In the genomic region with DNA sequence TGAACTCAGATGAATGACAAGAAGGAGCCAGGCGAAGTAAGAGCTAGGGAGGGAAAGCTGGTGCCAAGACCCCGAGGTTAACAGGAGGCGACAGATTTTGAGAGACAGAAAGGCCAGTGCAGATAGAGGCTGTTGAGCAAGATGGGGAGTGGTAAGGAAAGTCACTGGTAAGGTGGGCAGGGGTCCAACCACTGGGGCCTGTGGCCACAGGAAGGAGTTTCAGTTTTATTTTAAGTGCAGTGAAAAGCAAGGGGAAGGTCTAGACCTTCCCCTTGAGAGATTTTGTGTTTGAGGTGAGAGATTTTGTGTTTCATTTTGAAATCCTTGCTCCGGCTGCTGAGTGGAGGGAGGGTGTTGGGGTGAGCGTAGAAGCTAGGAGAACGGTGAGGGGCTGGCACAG, we compare ENCODE assay signal across 19 cellular contexts. TPM values are rescaled to one million over a fixed set of nuclear protein-coding genes. Genes with fewer than 3 reads are reported as not detected.
DNase-seq lines count a peak whose midpoint lies in the region; ATAC-seq, FAIRE-seq and TF ChIP-seq lines count a peak whose summit lies in the region.
"Had no signal": no experiment of that assay in that cellular context is flagged by ENCODE, and none has a peak within 500 bp of the region (broad histone marks: within the 10 kb centered on the region; RNA-seq: fewer than 3 reads in every experiment).

No MANE protein-coding gene starts in this region.

- no peak for DNase-seq in natural killer cell treated with Interleukin-12 subunit alpha and Interleukin-12 subunit beta and Interleukin-15 and Interleukin-18, amount 100 ng/mL, for 72 hours (ENCODE audit: low spot score)
- DNase-seq in natural killer cell, result no peak
- no peak for DNase-seq in WTC11 (ENCODE audit: low spot score)
- no peak for DNase-seq in kidney
- no peak for DNase-seq in activated T-cell treated with anti-CD3 and anti-CD28 coated beads, Interleukin-2, amount 50 U/mL, for 24 hours
- DNase-seq in NCI-H510A (lab: John Stamatoyannopoulos, UW), result no peak
- DNase-seq in amniotic stem cell (lab: John Stamatoyannopoulos, UW), result no peak
- DNase-seq: 8988T; AML-193; C1 segment of cervical spinal cord; Calu3; CD4-positive, alpha-beta T cell; DMS 273 treated with DMSO at 0.1 percent for 48 hours; DMS79; HCEC 1CT had no signal

- no peaks in the 10 kb centered on the region for H3K9me3 Mint-ChIP-seq in natural killer cell treated with Interleukin-12 subunit alpha and Interleukin-12 subunit beta and Interleukin-15 and Interleukin-18, amount 100 ng/mL, for 72 hours
- no peaks in the 10 kb centered on the region for H3K9me3 Mint-ChIP-seq in natural killer cell
- no peaks in the 10 kb centered on the region for H3K9me3 Mint-ChIP-seq in WTC11
- H3K9me3 Mint-ChIP-seq in activated T-cell treated with anti-CD3 and anti-CD28 coated beads, Interleukin-2, amount 50 U/mL, for 24 hours, result no peaks in the 10 kb centered on the region
- H3K9me3 Mint-ChIP-seq: CD4-positive, alpha-beta T cell had no signal

- no peak for FAIRE-seq in kidney (lab: Jason Lieb, UNC)
- FAIRE-seq: G401.6, GM12892 had no signal

- intact Hi-C loops in natural killer cell (cut with micrococcal nuclease) (no loop called here), kidney (cut with DNase I) (no loop called here)

- peak overlapping the region in 1 of 2 donors; percentile 12 for H3K9ac ChIP-seq in kidney (ENCODE audit: low read length in 2 of 2)

- peaks cover 9 to 11% of the 10 kb centered on the region in 2 donors for H3K4me1 Mint-ChIP-seq in natural killer cell treated with Interleukin-12 subunit alpha and Interleukin-12 subunit beta and Interleukin-15 and Interleukin-18, amount 100 ng/mL, for 72 hours (ENCODE audit: low read depth in 2 of 2)
- H3K4me1 Mint-ChIP-seq in natural killer cell, result no peaks in the 10 kb centered on the region
- no peaks in the 10 kb centered on the region for H3K4me1 Mint-ChIP-seq in WTC11
- no peaks in the 10 kb centered on the region for H3K4me1 Mint-ChIP-seq in activated T-cell treated with anti-CD3 and anti-CD28 coated beads, Interleukin-2, amount 50 U/mL, for 24 hours (ENCODE audit: low read depth)

- H3K27ac Mint-ChIP-seq in natural killer cell treated with Interleukin-12 subunit alpha and Interleukin-12 subunit beta and Interleukin-15 and Interleukin-18, amount 100 ng/mL, for 72 hours, result no peak overlapping the region
- no peak overlapping the region for H3K27ac Mint-ChIP-seq in natural killer cell
- peak overlapping the region; percentile 54; the same call in 1 of the 2 replicates for H3K27ac Mint-ChIP-seq in WTC11
- H3K27ac Mint-ChIP-seq in activated T-cell treated with anti-CD3 and anti-CD28 coated beads, Interleukin-2, amount 50 U/mL, for 24 hours, result no peak overlapping the region
- H3K27ac Mint-ChIP-seq: CD4-positive, alpha-beta T cell had no signal

- H3K36me3 ChIP-seq in kidney (ENCODE audit: control insufficient read depth in 1 of 2, insufficient read depth in 2 of 2, low read length in 2 of 2), result no peaks in the 10 kb centered on the region

- peak overlapping the region; percentile 80 to 87 for H3K27ac ChIP-seq in kidney (ENCODE audit: low read depth in 2 of 2, low read length in 2 of 2)
- H3K27ac ChIP-seq: HL-60 had no signal

- no peaks in the 10 kb centered on the region for H3K9me3 ChIP-seq in kidney (ENCODE audit: control insufficient read depth in 1 of 2, low read length in 2 of 2)

- H3K36me3 Mint-ChIP-seq in natural killer cell treated with Interleukin-12 subunit alpha and Interleukin-12 subunit beta and Interleukin-15 and Interleukin-18, amount 100 ng/mL, for 72 hours, result no peaks in the 10 kb centered on the region
- H3K36me3 Mint-ChIP-seq in natural killer cell, result no peaks in the 10 kb centered on the region
- H3K36me3 Mint-ChIP-seq in WTC11, result no peaks in the 10 kb centered on the region
- no peaks in the 10 kb centered on the region for H3K36me3 Mint-ChIP-seq in activated T-cell treated with anti-CD3 and anti-CD28 coated beads, Interleukin-2, amount 50 U/mL, for 24 hours (ENCODE audit: low read depth)

- no peak overlapping the region for H3K4me3 ChIP-seq in kidney (ENCODE audit: low read length in 2 of 2)

- peak in 1 of 2 donors; percentile 59 for ATAC-seq in natural killer cell treated with Interleukin-12 subunit alpha and Interleukin-12 subunit beta and Interleukin-15 and Interleukin-18, amount 100 ng/mL, for 72 hours
- ATAC-seq in natural killer cell (no peak), WTC11 (no peak), HG03378 (IDR thresholded peaks at IDR 0.05; ENCODE audit: unreplicated experiment) (no peak)

- peaks cover 3 to 13% of the 10 kb centered on the region in 2 donors for H3K4me1 ChIP-seq in kidney (ENCODE audit: control insufficient read depth in 1 of 2, insufficient read depth in 1 of 2, low read depth in 1 of 2, low read length in 2 of 2)

- TF ChIP-seq CTCF in natural killer cell (IDR thresholded peaks at IDR 0.05) (no peak), WTC11 (IDR thresholded peaks at IDR 0.05) (no peak), kidney (IDR thresholded peaks at IDR 0.05; ENCODE audit: borderline replicate concordance, extremely low read depth, insufficient read depth) (no peak)

- CTCF ChIA-PET in WTC11 (lab: Charles Lee), result interaction anchor here (2.2 kb wide), 1 partner anchor 75 kb away, joined by 9 read pairs; no protein-coding TSS in a partner anchor

- H3K27me3 Mint-ChIP-seq in natural killer cell treated with Interleukin-12 subunit alpha and Interleukin-12 subunit beta and Interleukin-15 and Interleukin-18, amount 100 ng/mL, for 72 hours, result peaks cover 29 to 35% of the 10 kb centered on the region in 2 donors
- H3K27me3 Mint-ChIP-seq in natural killer cell (ENCODE audit: low read depth in 2 of 2) (peaks cover 15 to 47% of the 10 kb centered on the region in 2 donors), WTC11 (ENCODE audit: low read depth) (peaks cover 31% of the 10 kb centered on the region)
- H3K27me3 Mint-ChIP-seq in activated T-cell treated with anti-CD3 and anti-CD28 coated beads, Interleukin-2, amount 50 U/mL, for 24 hours, result peaks cover 28% of the 10 kb centered on the region

- peak overlapping the region; percentile 26 for H3K4me3 Mint-ChIP-seq in natural killer cell treated with Interleukin-12 subunit alpha and Interleukin-12 subunit beta and Interleukin-15 and Interleukin-18, amount 100 ng/mL, for 72 hours
- H3K4me3 Mint-ChIP-seq in natural killer cell, result no peak overlapping the region
- H3K4me3 Mint-ChIP-seq in WTC11, result no peak overlapping the region
- H3K4me3 Mint-ChIP-seq in activated T-cell treated with anti-CD3 and anti-CD28 coated beads, Interleukin-2, amount 50 U/mL, for 24 hours, result no peak overlapping the region
- H3K4me3 Mint-ChIP-seq: CD4-positive, alpha-beta T cell had no signal

- POLR2A ChIA-PET in WTC11 (lab: Charles Lee), result interaction anchor here (0.8 kb wide), 1 partner anchor 15 kb away, joined by 4 read pairs; no protein-coding TSS in a partner anchor

TF ChIP-seq in WTC11, 78 proteins besides CTCF, POLR2A, EP300 and RAD21 (continues in another document):
- TF ChIP-seq HMGA2 (CRISPR knock-in tag; IDR thresholded peaks at IDR 0.05), result no peak
- no peak for TF ChIP-seq TEAD1 (CRISPR knock-in tag; IDR thresholded peaks at IDR 0.05)
- TF ChIP-seq GTF2I (CRISPR knock-in tag; conservative IDR thresholded peaks at IDR 0.05), result no peak
- TF ChIP-seq GRHL2 (CRISPR knock-in tag; IDR thresholded peaks at IDR 0.05; ENCODE audit: insufficient replicate concordance, severe bottlenecking), result no peak
- TF ChIP-seq ZNF138 (CRISPR knock-in tag; conservative IDR thresholded peaks at IDR 0.05), result no peak
- TF ChIP-seq, protein P1, sequence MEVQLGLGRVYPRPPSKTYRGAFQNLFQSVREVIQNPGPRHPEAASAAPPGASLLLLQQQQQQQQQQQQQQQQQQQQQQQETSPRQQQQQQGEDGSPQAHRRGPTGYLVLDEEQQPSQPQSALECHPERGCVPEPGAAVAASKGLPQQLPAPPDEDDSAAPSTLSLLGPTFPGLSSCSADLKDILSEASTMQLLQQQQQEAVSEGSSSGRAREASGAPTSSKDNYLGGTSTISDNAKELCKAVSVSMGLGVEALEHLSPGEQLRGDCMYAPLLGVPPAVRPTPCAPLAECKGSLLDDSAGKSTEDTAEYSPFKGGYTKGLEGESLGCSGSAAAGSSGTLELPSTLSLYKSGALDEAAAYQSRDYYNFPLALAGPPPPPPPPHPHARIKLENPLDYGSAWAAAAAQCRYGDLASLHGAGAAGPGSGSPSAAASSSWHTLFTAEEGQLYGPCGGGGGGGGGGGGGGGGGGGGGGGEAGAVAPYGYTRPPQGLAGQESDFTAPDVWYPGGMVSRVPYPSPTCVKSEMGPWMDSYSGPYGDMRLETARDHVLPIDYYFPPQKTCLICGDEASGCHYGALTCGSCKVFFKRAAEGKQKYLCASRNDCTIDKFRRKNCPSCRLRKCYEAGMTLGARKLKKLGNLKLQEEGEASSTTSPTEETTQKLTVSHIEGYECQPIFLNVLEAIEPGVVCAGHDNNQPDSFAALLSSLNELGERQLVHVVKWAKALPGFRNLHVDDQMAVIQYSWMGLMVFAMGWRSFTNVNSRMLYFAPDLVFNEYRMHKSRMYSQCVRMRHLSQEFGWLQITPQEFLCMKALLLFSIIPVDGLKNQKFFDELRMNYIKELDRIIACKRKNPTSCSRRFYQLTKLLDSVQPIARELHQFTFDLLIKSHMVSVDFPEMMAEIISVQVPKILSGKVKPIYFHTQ (CRISPR knock-in tag; IDR thresholded peaks at IDR 0.05), result no peak
- no peak for TF ChIP-seq NR3C1 (CRISPR knock-in tag; conservative IDR thresholded peaks at IDR 0.05; ENCODE audit: low read depth)
- TF ChIP-seq JUN (CRISPR knock-in tag; IDR thresholded peaks at IDR 0.05), result no peak
- TF ChIP-seq, protein P2, sequence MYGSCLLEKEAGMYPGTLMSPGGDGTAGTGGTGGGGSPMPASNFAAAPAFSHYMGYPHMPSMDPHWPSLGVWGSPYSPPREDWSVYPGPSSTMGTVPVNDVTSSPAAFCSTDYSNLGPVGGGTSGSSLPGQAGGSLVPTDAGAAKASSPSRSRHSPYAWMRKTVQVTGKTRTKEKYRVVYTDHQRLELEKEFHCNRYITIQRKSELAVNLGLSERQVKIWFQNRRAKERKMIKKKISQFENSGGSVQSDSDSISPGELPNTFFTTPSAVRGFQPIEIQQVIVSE (CRISPR knock-in tag; IDR thresholded peaks at IDR 0.05; ENCODE audit: borderline replicate concordance), result no peak
- no peak for TF ChIP-seq ZNF671 (CRISPR knock-in tag; IDR thresholded peaks at IDR 0.05)
- no peak for TF ChIP-seq GABPB1 (CRISPR knock-in tag; IDR thresholded peaks at IDR 0.05)
- TF ChIP-seq ZNF263 (CRISPR knock-in tag; IDR thresholded peaks at IDR 0.05; ENCODE audit: low read depth), result no peak
- no peak for TF ChIP-seq FOXP1 (CRISPR knock-in tag; IDR thresholded peaks at IDR 0.05; ENCODE audit: borderline replicate concordance)

RNA-seq across cellular contexts. Expression of a gene that starts 41.8 kb away (rescaled TPM):
- not detected for total RNA-seq in natural killer cell treated with Interleukin-12 subunit alpha and Interleukin-12 subunit beta and Interleukin-15 and Interleukin-18, amount 100 ng/mL, for 72 hours
- total RNA-seq in natural killer cell (not detected), WTC11 (2021) (2.4 to 3.2 TPM (median 2.5 TPM) in 3 replicates), kidney (1.2 TPM)
- polyA plus RNA-seq in kidney (ENCODE audit: insufficient read depth, low read depth, low replicate concordance), result 4.5 TPM
- total RNA-seq: Calu3; CD4-positive, alpha-beta T cell had no signal
